ENCODE assay signal across 2 cellular contexts in genomic region chr4:73853718-73854473, GRCh38.
TF ChIP-seq lines count a peak whose summit lies in the region.

No MANE protein-coding gene starts in this region.

TF ChIP-seq in A549, 52 proteins besides CTCF, POLR2A, EP300 and RAD21:
- no peak for TF ChIP-seq HOXB5 (CRISPR knock-in tag; IDR thresholded peaks at IDR 0.05)
- peak; percentile 96 for TF ChIP-seq MAFK (IDR thresholded peaks at IDR 0.05; ENCODE audit: partially characterized antibody)

TF ChIP-seq in H1, 55 proteins besides CTCF, POLR2A, EP300 and RAD21:
- TF ChIP-seq MAFK (IDR thresholded peaks at IDR 0.05; ENCODE audit: low read depth, low read length) = peak; percentile 95
- TF ChIP-seq SAP30 (IDR thresholded peaks at IDR 0.05; ENCODE audit: insufficient read depth, insufficient replicate concordance, low read length) = no peak
